14 cellular contexts compared by ENCODE assay signal in the genomic region with DNA sequence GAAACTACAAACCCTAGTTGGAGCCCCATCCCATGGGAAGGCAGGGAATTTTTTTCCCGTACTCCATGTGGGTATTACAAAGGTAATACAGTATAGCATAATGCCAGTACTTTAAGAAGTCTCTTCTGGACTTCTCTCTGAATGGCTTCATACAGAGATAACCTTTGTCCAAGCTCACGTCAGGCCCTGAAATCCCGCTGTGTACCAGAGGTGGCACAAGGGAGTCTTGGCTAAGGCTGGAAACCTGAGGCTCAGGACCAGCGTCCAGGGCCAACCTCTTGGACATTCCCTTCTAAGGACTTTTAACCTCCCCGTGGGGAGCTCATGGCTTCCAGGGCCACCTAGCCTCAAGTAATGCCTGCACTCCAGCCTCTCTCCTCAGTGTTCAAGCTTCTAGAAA.
DNase-seq lines count a peak whose midpoint lies in the region; ATAC-seq and TF ChIP-seq lines count a peak whose summit lies in the region.
"Had no signal": no experiment of that assay in that cellular context is flagged by ENCODE, and none has a peak within 500 bp of the region (broad histone marks: within the 10 kb centered on the region; RNA-seq: fewer than 3 reads in every experiment).

No MANE protein-coding gene starts in this region.

- H3K4me3 ChIP-seq in GM06990 (replicated peaks; ENCODE audit: low read depth, low read length): no peak overlapping the region
- no peak overlapping the region for H3K4me3 ChIP-seq in brain microvascular endothelial cell (ENCODE audit: low read depth, low read length)
- H3K4me3 ChIP-seq in mucosa of descending colon: no peak overlapping the region

- no peak for DNase-seq in GM06990 (ENCODE audit: extremely low read depth, insufficient read length)
- DNase-seq in brain microvascular endothelial cell: peak; percentile 0
- DNase-seq in mucosa of descending colon: peak in 1 of 3 donors; percentile 16
- no peak for DNase-seq in putamen (ENCODE audit: low spot score)
- no peak for DNase-seq in kidney glomerular epithelial cell (lab: John Stamatoyannopoulos, UW)
- no peak for DNase-seq in GM20000 (ENCODE audit: low spot score)
- DNase-seq: activated CD4-positive, alpha-beta T cell treated with anti-CD3 and anti-CD28 coated beads, Interleukin-2, amount 10 ng/mL, durations not matched to agents 24 days and 14 days; activated naive CD4-positive, alpha-beta T cell treated with anti-CD3 and anti-CD28 coated beads for 36 hours; dermis blood vessel endothelial cell; NCI-H2081 treated with DMSO at 0.1 percent for 48 hours had no signal

- intact Hi-C loops in mucosa of descending colon (cut with DNase I, micrococcal nuclease): no loop called here

- ATAC-seq in mucosa of descending colon (peak; percentile 31), GM21381 (IDR thresholded peaks at IDR 0.05; ENCODE audit: unreplicated experiment) (no peak)
- ATAC-seq: Right ventricle myocardium inferior had no signal

- H3K36me3 ChIP-seq in GM06990 (ENCODE audit: control insufficient read depth, insufficient read depth, low read length) (no peaks in the 10 kb centered on the region), brain microvascular endothelial cell (replicated peaks) (no peaks in the 10 kb centered on the region), mucosa of descending colon (ENCODE audit: low read depth) (no peaks in the 10 kb centered on the region)

- no peaks in the 10 kb centered on the region for H3K4me1 ChIP-seq in mucosa of descending colon (ENCODE audit: low read depth)

- H3K9me3 ChIP-seq in mucosa of descending colon: no peaks in the 10 kb centered on the region

- no peak overlapping the region for H3K27ac ChIP-seq in brain microvascular endothelial cell
- H3K27ac ChIP-seq: HL-60 had no signal

- in situ Hi-C loops in brain microvascular endothelial cell (cut with HindIII; ENCODE audit: low pct_ligation_motif_present, low sequenced_read_pairs): no loop called here

- TF ChIP-seq CTCF in GM06990 (IDR thresholded peaks at IDR 0.05; ENCODE audit: insufficient read depth, low read length, poor library complexity, severe bottlenecking): peak; percentile 25
- TF ChIP-seq CTCF in LNCAP (IDR thresholded peaks at IDR 0.05): peak; percentile 22; the same call in 1 of the 2 replicates
- peak; percentile 53 for TF ChIP-seq CTCF in brain microvascular endothelial cell (IDR thresholded peaks at IDR 0.05; ENCODE audit: low read depth, low read length, missing control alignments)
- no peak for TF ChIP-seq CTCF in mucosa of descending colon (IDR thresholded peaks at IDR 0.05)
- TF ChIP-seq CTCF in GM20000 (IDR thresholded peaks at IDR 0.05; ENCODE audit: extremely low read depth, missing control alignments): no peak

- no peaks in the 10 kb centered on the region for H3K27me3 ChIP-seq in GM06990 (replicated peaks; ENCODE audit: control insufficient read depth, insufficient read depth, low read length)
- no peaks in the 10 kb centered on the region for H3K27me3 ChIP-seq in brain microvascular endothelial cell (replicated peaks)

Comparison
In these comparisons a context has a peak if more than half of its experiments do, and no peak if none do; other contexts are left out.
1. CTCF ChIP-seq: peak in GM06990 (single experiment), LNCAP (single experiment) and brain microvascular endothelial cell (single experiment); none in mucosa of descending colon (single experiment) and GM20000 (single experiment).